ENCODE assay signal across 2 cellular contexts in genomic region chr20:51223163-51223562, GRCh38.
TF ChIP-seq lines count a peak whose summit lies in the region.

No MANE protein-coding gene starts in this region.

TF ChIP-seq in GM23338, 12 proteins besides CTCF, POLR2A, EP300 and RAD21:
- TF ChIP-seq POLR2AphosphoS5 (IDR thresholded peaks at IDR 0.05; ENCODE audit: low read depth) (no peak), ZNF114 (CRISPR knock-in tag; IDR thresholded peaks at IDR 0.05) (no peak), CREB1 (CRISPR knock-in tag; IDR thresholded peaks at IDR 0.05; ENCODE audit: low read depth) (no peak), JUNB (IDR thresholded peaks at IDR 0.05; ENCODE audit: unreplicated experiment) (no peak), EZH2phosphoT487 (IDR thresholded peaks at IDR 0.05; ENCODE audit: unreplicated experiment) (no peak), EZH2 (IDR thresholded peaks at IDR 0.05; ENCODE audit: low read depth, unreplicated experiment) (no peak), ZNF331 (CRISPR knock-in tag; IDR thresholded peaks at IDR 0.05; ENCODE audit: low read depth) (no peak), NANOG (IDR thresholded peaks at IDR 0.05; ENCODE audit: borderline replicate concordance) (no peak), STAT1 (IDR thresholded peaks at IDR 0.05; ENCODE audit: unreplicated experiment) (no peak)
- TF ChIP-seq, protein P1, sequence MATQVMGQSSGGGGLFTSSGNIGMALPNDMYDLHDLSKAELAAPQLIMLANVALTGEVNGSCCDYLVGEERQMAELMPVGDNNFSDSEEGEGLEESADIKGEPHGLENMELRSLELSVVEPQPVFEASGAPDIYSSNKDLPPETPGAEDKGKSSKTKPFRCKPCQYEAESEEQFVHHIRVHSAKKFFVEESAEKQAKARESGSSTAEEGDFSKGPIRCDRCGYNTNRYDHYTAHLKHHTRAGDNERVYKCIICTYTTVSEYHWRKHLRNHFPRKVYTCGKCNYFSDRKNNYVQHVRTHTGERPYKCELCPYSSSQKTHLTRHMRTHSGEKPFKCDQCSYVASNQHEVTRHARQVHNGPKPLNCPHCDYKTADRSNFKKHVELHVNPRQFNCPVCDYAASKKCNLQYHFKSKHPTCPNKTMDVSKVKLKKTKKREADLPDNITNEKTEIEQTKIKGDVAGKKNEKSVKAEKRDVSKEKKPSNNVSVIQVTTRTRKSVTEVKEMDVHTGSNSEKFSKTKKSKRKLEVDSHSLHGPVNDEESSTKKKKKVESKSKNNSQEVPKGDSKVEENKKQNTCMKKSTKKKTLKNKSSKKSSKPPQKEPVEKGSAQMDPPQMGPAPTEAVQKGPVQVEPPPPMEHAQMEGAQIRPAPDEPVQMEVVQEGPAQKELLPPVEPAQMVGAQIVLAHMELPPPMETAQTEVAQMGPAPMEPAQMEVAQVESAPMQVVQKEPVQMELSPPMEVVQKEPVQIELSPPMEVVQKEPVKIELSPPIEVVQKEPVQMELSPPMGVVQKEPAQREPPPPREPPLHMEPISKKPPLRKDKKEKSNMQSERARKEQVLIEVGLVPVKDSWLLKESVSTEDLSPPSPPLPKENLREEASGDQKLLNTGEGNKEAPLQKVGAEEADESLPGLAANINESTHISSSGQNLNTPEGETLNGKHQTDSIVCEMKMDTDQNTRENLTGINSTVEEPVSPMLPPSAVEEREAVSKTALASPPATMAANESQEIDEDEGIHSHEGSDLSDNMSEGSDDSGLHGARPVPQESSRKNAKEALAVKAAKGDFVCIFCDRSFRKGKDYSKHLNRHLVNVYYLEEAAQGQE (IDR thresholded peaks at IDR 0.05; ENCODE audit: unreplicated experiment): no peak
- TF ChIP-seq, protein P2, sequence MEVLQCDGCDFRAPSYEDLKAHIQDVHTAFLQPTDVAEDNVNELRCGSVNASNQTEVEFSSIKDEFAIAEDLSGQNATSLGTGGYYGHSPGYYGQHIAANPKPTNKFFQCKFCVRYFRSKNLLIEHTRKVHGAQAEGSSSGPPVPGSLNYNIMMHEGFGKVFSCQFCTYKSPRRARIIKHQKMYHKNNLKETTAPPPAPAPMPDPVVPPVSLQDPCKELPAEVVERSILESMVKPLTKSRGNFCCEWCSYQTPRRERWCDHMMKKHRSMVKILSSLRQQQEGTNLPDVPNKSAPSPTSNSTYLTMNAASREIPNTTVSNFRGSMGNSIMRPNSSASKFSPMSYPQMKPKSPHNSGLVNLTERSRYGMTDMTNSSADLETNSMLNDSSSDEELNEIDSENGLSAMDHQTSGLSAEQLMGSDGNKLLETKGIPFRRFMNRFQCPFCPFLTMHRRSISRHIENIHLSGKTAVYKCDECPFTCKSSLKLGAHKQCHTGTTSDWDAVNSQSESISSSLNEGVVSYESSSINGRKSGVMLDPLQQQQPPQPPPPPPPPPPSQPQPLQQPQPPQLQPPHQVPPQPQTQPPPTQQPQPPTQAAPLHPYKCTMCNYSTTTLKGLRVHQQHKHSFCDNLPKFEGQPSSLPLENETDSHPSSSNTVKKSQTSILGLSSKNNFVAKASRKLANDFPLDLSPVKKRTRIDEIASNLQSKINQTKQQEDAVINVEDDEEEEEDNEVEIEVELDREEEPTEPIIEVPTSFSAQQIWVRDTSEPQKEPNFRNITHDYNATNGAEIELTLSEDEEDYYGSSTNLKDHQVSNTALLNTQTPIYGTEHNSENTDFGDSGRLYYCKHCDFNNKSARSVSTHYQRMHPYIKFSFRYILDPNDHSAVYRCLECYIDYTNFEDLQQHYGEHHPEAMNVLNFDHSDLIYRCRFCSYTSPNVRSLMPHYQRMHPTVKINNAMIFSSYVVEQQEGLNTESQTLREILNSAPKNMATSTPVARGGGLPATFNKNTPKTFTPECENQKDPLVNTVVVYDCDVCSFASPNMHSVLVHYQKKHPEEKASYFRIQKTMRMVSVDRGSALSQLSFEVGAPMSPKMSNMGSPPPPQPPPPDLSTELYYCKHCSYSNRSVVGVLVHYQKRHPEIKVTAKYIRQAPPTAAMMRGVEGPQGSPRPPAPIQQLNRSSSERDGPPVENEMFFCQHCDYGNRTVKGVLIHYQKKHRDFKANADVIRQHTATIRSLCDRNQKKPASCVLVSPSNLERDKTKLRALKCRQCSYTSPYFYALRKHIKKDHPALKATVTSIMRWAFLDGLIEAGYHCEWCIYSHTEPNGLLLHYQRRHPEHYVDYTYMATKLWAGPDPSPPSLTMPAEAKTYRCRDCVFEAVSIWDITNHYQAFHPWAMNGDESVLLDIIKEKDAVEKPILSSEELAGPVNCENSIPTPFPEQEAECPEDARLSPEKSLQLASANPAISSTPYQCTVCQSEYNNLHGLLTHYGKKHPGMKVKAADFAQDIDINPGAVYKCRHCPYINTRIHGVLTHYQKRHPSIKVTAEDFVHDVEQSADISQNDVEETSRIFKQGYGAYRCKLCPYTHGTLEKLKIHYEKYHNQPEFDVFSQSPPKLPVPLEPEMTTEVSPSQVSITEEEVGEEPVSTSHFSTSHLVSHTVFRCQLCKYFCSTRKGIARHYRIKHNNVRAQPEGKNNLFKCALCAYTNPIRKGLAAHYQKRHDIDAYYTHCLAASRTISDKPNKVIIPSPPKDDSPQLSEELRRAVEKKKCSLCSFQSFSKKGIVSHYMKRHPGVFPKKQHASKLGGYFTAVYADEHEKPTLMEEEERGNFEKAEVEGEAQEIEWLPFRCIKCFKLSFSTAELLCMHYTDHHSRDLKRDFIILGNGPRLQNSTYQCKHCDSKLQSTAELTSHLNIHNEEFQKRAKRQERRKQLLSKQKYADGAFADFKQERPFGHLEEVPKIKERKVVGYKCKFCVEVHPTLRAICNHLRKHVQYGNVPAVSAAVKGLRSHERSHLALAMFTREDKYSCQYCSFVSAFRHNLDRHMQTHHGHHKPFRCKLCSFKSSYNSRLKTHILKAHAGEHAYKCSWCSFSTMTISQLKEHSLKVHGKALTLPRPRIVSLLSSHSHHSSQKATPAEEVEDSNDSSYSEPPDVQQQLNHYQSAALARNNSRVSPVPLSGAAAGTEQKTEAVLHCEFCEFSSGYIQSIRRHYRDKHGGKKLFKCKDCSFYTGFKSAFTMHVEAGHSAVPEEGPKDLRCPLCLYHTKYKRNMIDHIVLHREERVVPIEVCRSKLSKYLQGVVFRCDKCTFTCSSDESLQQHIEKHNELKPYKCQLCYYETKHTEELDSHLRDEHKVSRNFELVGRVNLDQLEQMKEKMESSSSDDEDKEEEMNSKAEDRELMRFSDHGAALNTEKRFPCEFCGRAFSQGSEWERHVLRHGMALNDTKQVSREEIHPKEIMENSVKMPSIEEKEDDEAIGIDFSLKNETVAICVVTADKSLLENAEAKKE (CRISPR knock-in tag; IDR thresholded peaks at IDR 0.05): no peak
- TF ChIP-seq, protein P3, sequence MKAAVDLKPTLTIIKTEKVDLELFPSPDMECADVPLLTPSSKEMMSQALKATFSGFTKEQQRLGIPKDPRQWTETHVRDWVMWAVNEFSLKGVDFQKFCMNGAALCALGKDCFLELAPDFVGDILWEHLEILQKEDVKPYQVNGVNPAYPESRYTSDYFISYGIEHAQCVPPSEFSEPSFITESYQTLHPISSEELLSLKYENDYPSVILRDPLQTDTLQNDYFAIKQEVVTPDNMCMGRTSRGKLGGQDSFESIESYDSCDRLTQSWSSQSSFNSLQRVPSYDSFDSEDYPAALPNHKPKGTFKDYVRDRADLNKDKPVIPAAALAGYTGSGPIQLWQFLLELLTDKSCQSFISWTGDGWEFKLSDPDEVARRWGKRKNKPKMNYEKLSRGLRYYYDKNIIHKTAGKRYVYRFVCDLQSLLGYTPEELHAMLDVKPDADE (IDR thresholded peaks at IDR 0.05): no peak

TF ChIP-seq in H1, 55 proteins besides CTCF, POLR2A, EP300 and RAD21:
- no peak for TF ChIP-seq MAFK (IDR thresholded peaks at IDR 0.05; ENCODE audit: low read depth, low read length)
- TF ChIP-seq HDAC6 (IDR thresholded peaks at IDR 0.05; ENCODE audit: low read depth, low read length): no peak
- TF ChIP-seq BCL11A (IDR thresholded peaks at IDR 0.05; ENCODE audit: low read depth in 2 of 2, low read length in 2 of 2): no peak
TF ChIP-seq in H1: peak in this region for 0.
